Comparison of ENCODE assay signal across 1 cellular context in the genomic region with DNA sequence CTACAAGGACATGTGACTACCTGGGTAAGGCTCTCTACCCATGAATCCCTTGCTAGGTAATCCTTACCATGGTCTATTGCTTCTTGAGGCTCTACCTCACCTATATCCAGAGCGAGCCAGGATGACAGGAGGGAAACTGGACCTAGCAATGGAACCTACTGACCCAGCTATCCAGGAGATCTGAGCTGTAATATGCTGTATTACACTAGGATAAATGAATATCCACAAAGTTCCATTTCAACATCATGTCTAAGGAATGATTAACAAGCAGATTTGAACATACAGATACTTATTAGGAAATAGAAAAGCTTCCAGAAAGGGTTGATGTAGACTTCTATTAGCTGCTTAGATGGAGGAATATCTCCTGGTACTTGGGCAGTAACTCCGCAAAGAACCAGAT.
TF ChIP-seq lines count a peak whose summit lies in the region.

No MANE protein-coding gene starts in this region.

TF ChIP-seq in SK-N-SH, 30 proteins besides CTCF, POLR2A, EP300 and RAD21 (continued from another document):
- TF ChIP-seq, protein P1, sequence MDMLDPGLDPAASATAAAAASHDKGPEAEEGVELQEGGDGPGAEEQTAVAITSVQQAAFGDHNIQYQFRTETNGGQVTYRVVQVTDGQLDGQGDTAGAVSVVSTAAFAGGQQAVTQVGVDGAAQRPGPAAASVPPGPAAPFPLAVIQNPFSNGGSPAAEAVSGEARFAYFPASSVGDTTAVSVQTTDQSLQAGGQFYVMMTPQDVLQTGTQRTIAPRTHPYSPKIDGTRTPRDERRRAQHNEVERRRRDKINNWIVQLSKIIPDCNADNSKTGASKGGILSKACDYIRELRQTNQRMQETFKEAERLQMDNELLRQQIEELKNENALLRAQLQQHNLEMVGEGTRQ (IDR thresholded peaks at IDR 0.05; ENCODE audit: borderline replicate concordance, low read depth, low read length) = no peak
